1 cellular context compared by ENCODE assay signal in the genomic region with DNA sequence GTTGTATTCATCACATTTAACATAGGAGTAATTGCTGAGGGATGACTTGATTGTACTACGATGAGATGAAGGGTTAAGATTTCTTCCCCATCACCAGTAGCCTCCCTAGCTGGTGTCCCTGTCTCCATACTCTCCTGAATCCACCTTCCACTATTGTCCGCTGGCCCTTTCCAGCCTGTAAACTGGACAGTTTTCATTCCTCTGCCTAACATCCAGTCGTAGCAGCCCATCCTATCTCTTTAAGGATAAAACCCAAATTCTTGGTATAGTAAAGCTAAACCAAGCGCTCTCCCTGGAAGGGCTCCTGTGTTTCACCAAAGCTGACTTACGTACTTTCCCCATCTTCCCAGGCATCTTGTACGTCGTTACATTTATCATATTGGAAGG.
TF ChIP-seq lines count a peak whose summit lies in the region.

No MANE protein-coding gene starts in this region.

TF ChIP-seq in HEK293, 187 proteins besides CTCF, POLR2A, EP300 and RAD21 (continued from another document and continues in another):
- TF ChIP-seq ZNF398 (tag by site-specific recombination; IDR thresholded peaks at IDR 0.05) = no peak
- no peak for TF ChIP-seq ZNF362 (tag by site-specific recombination; IDR thresholded peaks at IDR 0.05)
- 0 out of 2 replicates have a peak, but pooled peaks have one; percentile 86 for TF ChIP-seq ZEB2 (tag by site-specific recombination; IDR thresholded peaks at IDR 0.05)
- TF ChIP-seq ZNF37A (tag by site-specific recombination; IDR thresholded peaks at IDR 0.05) = no peak
- no peak for TF ChIP-seq ZNF488 (tag by site-specific recombination; IDR thresholded peaks at IDR 0.05)
- TF ChIP-seq ZNF600 (tag by site-specific recombination; IDR thresholded peaks at IDR 0.05) = peak; percentile 71
- TF ChIP-seq MZF1 (tag by site-specific recombination; IDR thresholded peaks at IDR 0.05; ENCODE audit: borderline replicate concordance) = no peak; the same call in 1 of the 2 replicates
- TF ChIP-seq ZNF2 (tag by site-specific recombination; IDR thresholded peaks at IDR 0.05) = peak; percentile 21
- TF ChIP-seq PATZ1 (tag by site-specific recombination; IDR thresholded peaks at IDR 0.05) = no peak
- no peak for TF ChIP-seq ZNF140 (tag by site-specific recombination; IDR thresholded peaks at IDR 0.05)
- no peak for TF ChIP-seq ZNF211 (tag by site-specific recombination; IDR thresholded peaks at IDR 0.05; ENCODE audit: low read depth)
- no peak for TF ChIP-seq ZNF707 (tag by site-specific recombination; IDR thresholded peaks at IDR 0.05)
- TF ChIP-seq ZNF670 (tag by site-specific recombination; IDR thresholded peaks at IDR 0.05; ENCODE audit: low read depth) = no peak
- TF ChIP-seq ZFHX2 (tag by site-specific recombination; conservative IDR thresholded peaks at IDR 0.05) = no peak
- no peak for TF ChIP-seq GLIS1 (tag by site-specific recombination; IDR thresholded peaks at IDR 0.05)
- TF ChIP-seq ZBTB17 (tag by site-specific recombination; IDR thresholded peaks at IDR 0.05) = peak; percentile 80
- TF ChIP-seq ZNF776 (tag by site-specific recombination; IDR thresholded peaks at IDR 0.05; ENCODE audit: borderline replicate concordance) = no peak
- TF ChIP-seq IKZF3 (tag by site-specific recombination; IDR thresholded peaks at IDR 0.05) = peak; percentile 95; the same call in 1 of the 2 replicates
- TF ChIP-seq KLF17 (tag by site-specific recombination; IDR thresholded peaks at IDR 0.05) = no peak
- no peak for TF ChIP-seq TSHZ1 (tag by site-specific recombination; IDR thresholded peaks at IDR 0.05; ENCODE audit: borderline replicate concordance)
- TF ChIP-seq, protein P1, sequence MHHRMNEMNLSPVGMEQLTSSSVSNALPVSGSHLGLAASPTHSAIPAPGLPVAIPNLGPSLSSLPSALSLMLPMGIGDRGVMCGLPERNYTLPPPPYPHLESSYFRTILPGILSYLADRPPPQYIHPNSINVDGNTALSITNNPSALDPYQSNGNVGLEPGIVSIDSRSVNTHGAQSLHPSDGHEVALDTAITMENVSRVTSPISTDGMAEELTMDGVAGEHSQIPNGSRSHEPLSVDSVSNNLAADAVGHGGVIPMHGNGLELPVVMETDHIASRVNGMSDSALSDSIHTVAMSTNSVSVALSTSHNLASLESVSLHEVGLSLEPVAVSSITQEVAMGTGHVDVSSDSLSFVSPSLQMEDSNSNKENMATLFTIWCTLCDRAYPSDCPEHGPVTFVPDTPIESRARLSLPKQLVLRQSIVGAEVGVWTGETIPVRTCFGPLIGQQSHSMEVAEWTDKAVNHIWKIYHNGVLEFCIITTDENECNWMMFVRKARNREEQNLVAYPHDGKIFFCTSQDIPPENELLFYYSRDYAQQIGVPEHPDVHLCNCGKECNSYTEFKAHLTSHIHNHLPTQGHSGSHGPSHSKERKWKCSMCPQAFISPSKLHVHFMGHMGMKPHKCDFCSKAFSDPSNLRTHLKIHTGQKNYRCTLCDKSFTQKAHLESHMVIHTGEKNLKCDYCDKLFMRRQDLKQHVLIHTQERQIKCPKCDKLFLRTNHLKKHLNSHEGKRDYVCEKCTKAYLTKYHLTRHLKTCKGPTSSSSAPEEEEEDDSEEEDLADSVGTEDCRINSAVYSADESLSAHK (tag by site-specific recombination; IDR thresholded peaks at IDR 0.05) = no peak
- TF ChIP-seq ZNF518A (tag by site-specific recombination; conservative IDR thresholded peaks at IDR 0.05; ENCODE audit: low read depth) = peak; percentile 6; the same call in 1 of the 2 replicates
- TF ChIP-seq ZBTB44 (tag by site-specific recombination; IDR thresholded peaks at IDR 0.05) = no peak
- no peak for TF ChIP-seq ZNF837 (tag by site-specific recombination; IDR thresholded peaks at IDR 0.05)
- TF ChIP-seq ZSCAN18 (tag by site-specific recombination; IDR thresholded peaks at IDR 0.05) = no peak
- 0 out of 2 replicates have a peak, but pooled peaks have one; percentile 18 for TF ChIP-seq REPIN1 (tag by site-specific recombination; IDR thresholded peaks at IDR 0.05; ENCODE audit: low read depth)
